ENCODE assay signal across 25 cellular contexts in genomic region chr20:4099905-4100675, GRCh38. TPM values are rescaled to one million over a fixed set of nuclear protein-coding genes. Genes with fewer than 3 reads are reported as not detected.
DNase-seq lines count a peak whose midpoint lies in the region; TF ChIP-seq lines count a peak whose summit lies in the region.
"Had no signal": no experiment of that assay in that cellular context is flagged by ENCODE, and none has a peak within 500 bp of the region (broad histone marks: within the 10 kb centered on the region; RNA-seq: fewer than 3 reads in every experiment).

No MANE protein-coding gene starts in this region.

- no peaks in the 10 kb centered on the region for H3K27me3 ChIP-seq in adipocyte (replicated peaks; ENCODE audit: control insufficient read depth, insufficient read depth, low read length)
- H3K27me3 ChIP-seq in ovary: no peaks in the 10 kb centered on the region
- H3K27me3 ChIP-seq: foreskin keratinocyte, right atrium auricular region, upper lobe of left lung had no signal

- WGBS in ovary, 3 donors: 68 to 73% (median 71%) methylated on average over 7 of the region's 7 CpGs

- intact Hi-C loops in ovary (cut with DNase I): loop anchor here in 1 of 4 donors (10.0 kb wide), 1 partner anchor 505 kb away; no protein-coding TSS in a partner anchor
- intact Hi-C loops in posterior vena cava (cut with DNase I): no loop called here

- CTCF ChIA-PET in HEK293 (lab: Yijun Ruan, JAX): interaction anchor here (0.7 to 3.3 kb wide), 3 partner anchors 8 to 16 kb away, joined by 3 to 17 read pairs (median 7); no protein-coding TSS in a partner anchor

- POLR2A ChIA-PET in HEK293 (lab: Yijun Ruan, JAX): no interaction called here

- no peak overlapping the region for H3K27ac ChIP-seq in HEK293 (ENCODE audit: extremely low read depth, low read depth, low read length)
- H3K27ac ChIP-seq in ovary: no peak overlapping the region
- H3K27ac ChIP-seq: foreskin keratinocyte, heart right ventricle, parathyroid adenoma, right atrium auricular region, upper lobe of left lung had no signal

- peak; percentile 42 for DNase-seq in AG08395 (ENCODE audit: low spot score)
- peak; percentile 39 for DNase-seq in adipocyte (ENCODE audit: low read depth)
- DNase-seq in fibroblast of mammary gland (ENCODE audit: low read depth): peak; percentile 60
- no peak for DNase-seq in islet precursor cell
- DNase-seq in ovary: no peak
- DNase-seq in NCI-H2029 treated with DMSO at 0.1 percent for 48 hours (lab: John Stamatoyannopoulos, UW): no peak
- no peak for DNase-seq in posterior vena cava (ENCODE audit: low spot score)
- DNase-seq: activated CD4-positive, alpha-beta T cell treated with anti-CD3 and anti-CD28 coated beads for 4 hours; activated gamma-delta T cell treated with Interleukin-2 at 50 U/mL for 16 hours; activated T-cell treated with anti-CD3 and anti-CD28 coated beads, Interleukin-2, amount 50 U/mL, for 4 hours; cerebellar nuclear complex; GOT3; heart right ventricle; KBM-7; kidney glomerular epithelial cell; NCI-H1417 treated with DMSO at 0.1 percent for 48 hours; stimulated activated CD4-positive, alpha-beta T cell treated with anti-CD3 and anti-CD28 coated beads, Interleukin-12 subunit alpha, Interleukin-12 subunit beta, amount 100 ng/mL, for 4 hours; stimulated activated CD4-positive, alpha-beta T cell treated with anti-CD3 and anti-CD28 coated beads, Interleukin-4, amount 100 ng/mL, for 24 hours; substantia nigra; upper lobe of left lung had no signal

- TF ChIP-seq CTCF in HEK293 (tag by site-specific recombination; IDR thresholded peaks at IDR 0.05): no peak
- TF ChIP-seq CTCF in fibroblast of mammary gland (conservative IDR thresholded peaks at IDR 0.05; ENCODE audit: control insufficient read depth, insufficient read depth, low read depth, low read length): no peak
- TF ChIP-seq CTCF in ovary (IDR thresholded peaks at IDR 0.05): no peak

- no peaks in the 10 kb centered on the region for H3K9me3 ChIP-seq in HEK293 (ENCODE audit: control insufficient read depth, insufficient read depth, low read depth, low read length)
- peaks cover 9% of the 10 kb centered on the region for H3K9me3 ChIP-seq in adipocyte (ENCODE audit: control insufficient read depth, low read length)
- no peaks in the 10 kb centered on the region for H3K9me3 ChIP-seq in ovary
- H3K9me3 ChIP-seq: right atrium auricular region, upper lobe of left lung had no signal

- no peaks in the 10 kb centered on the region for H3K4me1 ChIP-seq in HEK293 (ENCODE audit: control insufficient read depth, insufficient read depth, low read length)
- no peaks in the 10 kb centered on the region for H3K4me1 ChIP-seq in adipocyte (ENCODE audit: control insufficient read depth, insufficient read depth, low read length)
- H3K4me1 ChIP-seq in ovary (ENCODE audit: insufficient read depth): no peaks in the 10 kb centered on the region
- H3K4me1 ChIP-seq: heart right ventricle, parathyroid adenoma, right atrium auricular region, upper lobe of left lung had no signal

- TF ChIP-seq EP300 in ovary (IDR thresholded peaks at IDR 0.05): no peak

- no peak overlapping the region for H3K9ac ChIP-seq in adipocyte (ENCODE audit: low read length)
- H3K9ac ChIP-seq: parathyroid adenoma had no signal

- no peak overlapping the region for H3K4me3 ChIP-seq in HEK293 (ENCODE audit: low read depth, low read length)
- no peak overlapping the region for H3K4me3 ChIP-seq in adipocyte (ENCODE audit: low read length)
- no peak overlapping the region for H3K4me3 ChIP-seq in fibroblast of mammary gland (ENCODE audit: control insufficient read depth, low read depth, low read length)
- H3K4me3 ChIP-seq in ovary: no peak overlapping the region
- H3K4me3 ChIP-seq: heart right ventricle, lung, right atrium auricular region, upper lobe of left lung had no signal

- TF ChIP-seq POLR2A in ovary (IDR thresholded peaks at IDR 0.05): no peak

- H3K36me3 ChIP-seq in HEK293 (ENCODE audit: control insufficient read depth in 2 of 2, insufficient read depth in 1 of 2, low read length in 2 of 2) (no peaks in the 10 kb centered on the region), adipocyte (ENCODE audit: control insufficient read depth, insufficient read depth, low read length, severe bottlenecking) (no peaks in the 10 kb centered on the region), ovary (no peaks in the 10 kb centered on the region)
- H3K36me3 ChIP-seq: heart right ventricle, right atrium auricular region, upper lobe of left lung had no signal

TF ChIP-seq in HEK293, 187 proteins besides CTCF, POLR2A, EP300 and RAD21:
- TF ChIP-seq ZNF843 (tag by site-specific recombination; IDR thresholded peaks at IDR 0.05): no peak
- TF ChIP-seq ZNF354C (tag by site-specific recombination; IDR thresholded peaks at IDR 0.05; ENCODE audit: borderline replicate concordance, low read depth): no peak
- peak; percentile 34; the same call in 1 of the 2 replicates for TF ChIP-seq ZNF664 (tag by site-specific recombination; IDR thresholded peaks at IDR 0.05)
- TF ChIP-seq ATF2 (tag by site-specific recombination; IDR thresholded peaks at IDR 0.05; ENCODE audit: low read depth): peak; percentile 78
- no peak for TF ChIP-seq ZNF513 (tag by site-specific recombination; IDR thresholded peaks at IDR 0.05)
- TF ChIP-seq ZNF629 (tag by site-specific recombination; IDR thresholded peaks at IDR 0.05): peak; percentile 40; the same call in 1 of the 2 replicates

RNA-seq across cellular contexts. Expression of gene SMOX, which starts 48.5 kb away (rescaled TPM):
- total RNA-seq in ovary (10 to 100 TPM in 6 of 7 donors, 1 to 10 TPM in 1; 9.8 to 31.8 (median 15.7) TPM), posterior vena cava (1 to 10 TPM; 4.3 to 6.8 TPM)
- 10 to 100 TPM in 1 of 2 donors, 1 to 10 TPM in 1; 4.9 to 14.6 TPM for polyA plus RNA-seq in ovary

Comparison
In these comparisons a context has a peak if more than half of its experiments do, and no peak if none do; other contexts are left out.
1. DNase-seq: peak in AG08395 (single experiment), adipocyte (single experiment) and fibroblast of mammary gland (single experiment); none in islet precursor cell (single experiment), ovary (0 of 5), NCI-H2029 treated with DMSO at 0.1 percent for 48 hours (single experiment) and posterior vena cava (single experiment).